ENCODE assay signal across 22 cellular contexts in genomic region chr18:35334183-35334582, GRCh38. TPM values are rescaled to one million over a fixed set of nuclear protein-coding genes. Genes with fewer than 3 reads are reported as not detected.
DNase-seq lines count a peak whose midpoint lies in the region; ATAC-seq and TF ChIP-seq lines count a peak whose summit lies in the region.
"Had no signal": no experiment of that assay in that cellular context is flagged by ENCODE, and none has a peak within 500 bp of the region (broad histone marks: within the 10 kb centered on the region; RNA-seq: fewer than 3 reads in every experiment).

No MANE protein-coding gene starts in this region.

- no peak overlapping the region for H3K4me2 ChIP-seq in GM23248 (ENCODE audit: unreplicated experiment)

- WGBS in GM23248 (ENCODE audit: low coverage in 1 of 2, low lambda C conversion rate in 2 of 2, missing lambda C conversion rate in 2 of 2), 2 experiments = 95 to 100% methylated on average over 1 of the region's 1 CpG

- H3K36me3 ChIP-seq in GM23248 (ENCODE audit: low read depth) = peaks cover 68% of the 10 kb centered on the region

- H3K27me3 Mint-ChIP-seq in stimulated activated naive CD8-positive, alpha-beta T cell treated with anti-CD3 and anti-CD28 coated beads, Interleukin-15, Interleukin-2, amounts not matched to agents 100 ng/mL and 50 ng/mL, for 24 hours = no peaks in the 10 kb centered on the region
- H3K27me3 Mint-ChIP-seq in Calu3 (ENCODE audit: unreplicated experiment) = no peaks in the 10 kb centered on the region
- H3K27me3 Mint-ChIP-seq: IgD-negative memory B cell had no signal

- H3K9me3 Mint-ChIP-seq in stimulated activated naive CD8-positive, alpha-beta T cell treated with anti-CD3 and anti-CD28 coated beads, Interleukin-15, Interleukin-2, amounts not matched to agents 100 ng/mL and 50 ng/mL, for 24 hours = no peaks in the 10 kb centered on the region
- peaks cover 3% of the 10 kb centered on the region for H3K9me3 Mint-ChIP-seq in Calu3 (ENCODE audit: low read depth, unreplicated experiment)
- H3K9me3 Mint-ChIP-seq: HFFc6 had no signal

- H2AFZ ChIP-seq in GM23248 = no peak overlapping the region

- H3K4me3 Mint-ChIP-seq in stimulated activated naive CD8-positive, alpha-beta T cell treated with anti-CD3 and anti-CD28 coated beads, Interleukin-15, Interleukin-2, amounts not matched to agents 100 ng/mL and 50 ng/mL, for 24 hours = no peak overlapping the region
- no peak overlapping the region for H3K4me3 Mint-ChIP-seq in Calu3 (ENCODE audit: low read depth, unreplicated experiment)
- H3K4me3 Mint-ChIP-seq: HFFc6, IgD-negative memory B cell had no signal

- H4K20me1 ChIP-seq in GM23248 (ENCODE audit: insufficient read depth) = no peaks in the 10 kb centered on the region

- CTCF ChIA-PET in Calu3 (lab: Charles Lee) = interaction anchor here (0.6 kb wide), 1 partner anchor 328 kb away, joined by 4 read pairs; no protein-coding TSS in a partner anchor

- intact Hi-C loops in Calu3 (cut with micrococcal nuclease; ENCODE audit: unreplicated experiment) = no loop called here

- peaks cover 46% of the 10 kb centered on the region for H3F3A ChIP-seq in GM23248 (ENCODE audit: insufficient read depth)

- H3K4me1 ChIP-seq in GM23248 (ENCODE audit: insufficient read depth) = no peaks in the 10 kb centered on the region
- H3K4me1 ChIP-seq: HAP-1 had no signal

- no peak for ATAC-seq in stimulated activated naive CD8-positive, alpha-beta T cell treated with anti-CD3 and anti-CD28 coated beads, Interleukin-15, Interleukin-2, amounts not matched to agents 100 U/mL and 50 U/mL, for 24 hours
- ATAC-seq in GM21825 (IDR thresholded peaks at IDR 0.05; ENCODE audit: unreplicated experiment) = no peak

- peaks cover 43% of the 10 kb centered on the region for H3K79me2 ChIP-seq in GM23248 (ENCODE audit: insufficient read depth)

- H3K36me3 Mint-ChIP-seq in stimulated activated naive CD8-positive, alpha-beta T cell treated with anti-CD3 and anti-CD28 coated beads, Interleukin-15, Interleukin-2, amounts not matched to agents 100 ng/mL and 50 ng/mL, for 24 hours (ENCODE audit: low read depth) = peaks cover 35% of the 10 kb centered on the region
- H3K36me3 Mint-ChIP-seq in Calu3 (ENCODE audit: insufficient read depth, unreplicated experiment) = peaks cover 68% of the 10 kb centered on the region

- TF ChIP-seq CTCF in Calu3 (IDR thresholded peaks at IDR 0.05; ENCODE audit: unreplicated experiment) = no peak

- peaks cover 29% of the 10 kb centered on the region for H3K4me1 Mint-ChIP-seq in stimulated activated naive CD8-positive, alpha-beta T cell treated with anti-CD3 and anti-CD28 coated beads, Interleukin-15, Interleukin-2, amounts not matched to agents 100 ng/mL and 50 ng/mL, for 24 hours (ENCODE audit: low read depth)
- H3K4me1 Mint-ChIP-seq in Calu3 (ENCODE audit: low read depth, unreplicated experiment) = peaks cover 12% of the 10 kb centered on the region

- H3K9me3 ChIP-seq in GM23248 (ENCODE audit: low read depth) = no peaks in the 10 kb centered on the region
- H3K9me3 ChIP-seq: HAP-1 had no signal

- H3K4me3 ChIP-seq in GM23248 = no peak overlapping the region
- H3K4me3 ChIP-seq: HAP-1, SK-N-MC had no signal

- no peak overlapping the region for H3K9ac ChIP-seq in GM23248

- H3K27me3 ChIP-seq in GM23248 (replicated peaks; ENCODE audit: insufficient read depth) = no peaks in the 10 kb centered on the region

- in situ Hi-C loops in GM23248 (cut with MboI) = no loop called here

- H3K27ac ChIP-seq in GM23248 (peak overlapping the region; percentile 11; the same call in 1 of the 2 replicates), epithelial cell of prostate (peak overlapping the region; percentile 51), caudate nucleus (ENCODE audit: low read depth, low read length) (no peak overlapping the region)
- H3K27ac ChIP-seq: SK-N-MC had no signal

- H3K27ac Mint-ChIP-seq in stimulated activated naive CD8-positive, alpha-beta T cell treated with anti-CD3 and anti-CD28 coated beads, Interleukin-15, Interleukin-2, amounts not matched to agents 100 ng/mL and 50 ng/mL, for 24 hours = peak overlapping the region; percentile 6
- no peak overlapping the region for H3K27ac Mint-ChIP-seq in Calu3 (ENCODE audit: unreplicated experiment)

- no peaks in the 10 kb centered on the region for H3K9me2 ChIP-seq in GM23248 (ENCODE audit: insufficient read depth)

- BruUV-seq in Calu3 (replicated peaks; lab: Mats Ljungman, UMichigan) = no TSS peak

- no peak for DNase-seq in stimulated activated naive CD8-positive, alpha-beta T cell treated with anti-CD3 and anti-CD28 coated beads, Interleukin-15, Interleukin-2, amounts not matched to agents 100 U/mL and 50 U/mL, for 24 hours
- DNase-seq in GM23248 (no peak), epithelial cell of prostate (ENCODE audit: low read depth, low spot score) (no peak), caudate nucleus (lab: John Stamatoyannopoulos, UW) (no peak), Calu3 (no peak)
- DNase-seq: C1 segment of cervical spinal cord, DMS153, DND-41, GOT3, NCI-H1092, NCI-H1417 treated with DMSO at 0.1 percent for 48 hours, NCI-H1694 treated with DMSO at 0.1 percent for 48 hours, NCI-H2081, NCI-H2227 treated with DMSO at 0.1 percent for 48 hours, NCI-H526 treated with DMSO at 0.1 percent for 48 hours, SIG-M5 had no signal

RNA-seq across cellular contexts. Expression of gene ZNF24, which starts 10.0 kb away (rescaled TPM):
- total RNA-seq in GM23248 (2014; rRNA removed; shearing (Covaris generic)) = 23.1 and 23.6 TPM in 2 replicates
- polyA plus RNA-seq in GM23248 (2016; fragmentation: Nextera tagmentation; extraction: Ambion mirVana) = 32.3 and 33.1 TPM in 2 replicates
- total RNA-seq in Calu3 (2022) = 56.3 and 60.0 TPM in 2 replicates

RNA-seq across cellular contexts. Expression of gene ZNF396, which starts 43.0 kb away (rescaled TPM):
- 0.13 and 0.86 TPM in 2 replicates for total RNA-seq in GM23248 (2014; rRNA removed; shearing (Covaris generic))
- polyA plus RNA-seq in GM23248 (2016; fragmentation: Nextera tagmentation; extraction: Ambion mirVana) = 0.54 and 0.85 TPM in 2 replicates
- 1.7 and 2.7 TPM in 2 replicates for total RNA-seq in Calu3 (2022)

RNA-seq across cellular contexts. Expression of gene ZSCAN30, which starts 44.2 kb away (rescaled TPM):
- total RNA-seq in GM23248 (2014; rRNA removed; shearing (Covaris generic)) = 21.3 and 26.4 TPM in 2 replicates
- polyA plus RNA-seq in GM23248 (2016; fragmentation: Nextera tagmentation; extraction: Ambion mirVana) = 10.3 and 13.7 TPM in 2 replicates
- 15.9 and 17.0 TPM in 2 replicates for total RNA-seq in Calu3 (2022)
